ENCODE assay signal across 7 cellular contexts in genomic region chr5:140131967-140132409, GRCh38. TPM values are rescaled to one million over a fixed set of nuclear protein-coding genes. Genes with fewer than 3 reads are reported as not detected.
DNase-seq lines count a peak whose midpoint lies in the region; ATAC-seq and TF ChIP-seq lines count a peak whose summit lies in the region.

No MANE protein-coding gene starts in this region.

- no peak for ATAC-seq in HG03108 (IDR thresholded peaks at IDR 0.05; ENCODE audit: unreplicated experiment)

- peaks cover 12% of the 10 kb centered on the region for H3K4me1 Mint-ChIP-seq in MCF 10A (ENCODE audit: insufficient read depth, unreplicated experiment)

- CTCF ChIA-PET in MCF 10A (lab: Yijun Ruan, JAX) = interaction anchor here (0.5 to 3.1 kb wide), 12 partner anchors 11 to 227 kb away, joined by 3 to 34 read pairs (median 4); no protein-coding TSS in a partner anchor

- H3K27me3 Mint-ChIP-seq in MCF 10A (ENCODE audit: insufficient read depth, unreplicated experiment) = no peaks in the 10 kb centered on the region

- TF ChIP-seq POLR2A in prostate gland (IDR thresholded peaks at IDR 0.05) (no peak), erythroblast (IDR thresholded peaks at IDR 0.05; ENCODE audit: low read length) (no peak)

- H3K4me3 Mint-ChIP-seq in MCF 10A (ENCODE audit: unreplicated experiment) = no peak overlapping the region

- H3K9me3 Mint-ChIP-seq in MCF 10A (ENCODE audit: unreplicated experiment) = no peaks in the 10 kb centered on the region

- BruUV-seq in MCF 10A (replicated peaks; lab: Mats Ljungman, UMichigan) = no TSS peak

- DNase-seq in GM12865 (ENCODE audit: low read depth) (peak; percentile 19), NCI-H2029 treated with DMSO at 0.1 percent for 48 hours (lab: John Stamatoyannopoulos, UW) (peak; percentile 61), MCF 10A (ENCODE audit: unreplicated experiment) (peak; percentile 88), prostate gland (ENCODE audit: low spot score) (peak; percentile 33), erythroblast (lab: John Stamatoyannopoulos, UW) (no peak), GM10266 (ENCODE audit: extremely low spot score) (no peak)

- WGBS in prostate gland = 55% methylated on average over 3 of the region's 3 CpGs

- H3K4me1 ChIP-seq in prostate gland (replicated peaks) = no peaks in the 10 kb centered on the region

- no peak overlapping the region for H3K27ac ChIP-seq in prostate gland

- TF ChIP-seq CTCF in GM12865 (IDR thresholded peaks at IDR 0.05; ENCODE audit: insufficient read depth, low read depth, low read length, missing control alignments) = no peak
- no peak for TF ChIP-seq CTCF in MCF 10A (IDR thresholded peaks at IDR 0.05; ENCODE audit: unreplicated experiment)
- TF ChIP-seq CTCF in prostate gland (IDR thresholded peaks at IDR 0.05) = no peak
- no peak for TF ChIP-seq CTCF in GM10266 (IDR thresholded peaks at IDR 0.05; ENCODE audit: control insufficient read depth, insufficient read depth, low read depth, missing control alignments)

- H3K27me3 ChIP-seq in prostate gland (replicated peaks; ENCODE audit: insufficient read depth) = no peaks in the 10 kb centered on the region

- no peak overlapping the region for H3K4me3 ChIP-seq in GM12865 (ENCODE audit: low read depth, low read length)
- no peak overlapping the region for H3K4me3 ChIP-seq in prostate gland

- peak overlapping the region; percentile 44 for H3K27ac Mint-ChIP-seq in MCF 10A (ENCODE audit: low read depth, unreplicated experiment)

- no peaks in the 10 kb centered on the region for H3K9me3 ChIP-seq in prostate gland

- H3K36me3 ChIP-seq in prostate gland = no peaks in the 10 kb centered on the region

- POLR2A ChIA-PET in MCF 10A (lab: Yijun Ruan, JAX) = interaction anchor here (0.8 to 3.4 kb wide), 9 partner anchors 8 to 25 kb away, joined by 3 to 49 read pairs (median 4); partner anchors contain the start of gene PURA

- intact Hi-C loops in MCF 10A (cut with micrococcal nuclease) = loop anchor here (2.0 kb wide), 1 partner anchor 17 kb away; the partner anchor contains the start of gene PURA
- intact Hi-C loops in prostate gland (cut with DNase I) = no loop called here

- no peaks in the 10 kb centered on the region for H3K36me3 Mint-ChIP-seq in MCF 10A (ENCODE audit: insufficient read depth, unreplicated experiment)

RNA-seq across cellular contexts. Expression of gene IGIP, which starts 6.3 kb away (rescaled TPM):
- total RNA-seq in MCF 10A (2022) = 7.5 and 8.3 TPM in 2 replicates
- 10 to 100 TPM; 10.5 to 13.8 TPM for total RNA-seq in prostate gland

RNA-seq across cellular contexts. Expression of gene PURA, which starts 18.1 kb away (rescaled TPM):
- 20.1 and 24.6 TPM in 2 replicates for total RNA-seq in MCF 10A (2022)
- 10 to 100 TPM; 24.2 to 27.2 TPM for total RNA-seq in prostate gland

RNA-seq across cellular contexts. Expression of gene CYSTM1, which starts 43.0 kb away (rescaled TPM):
- total RNA-seq in MCF 10A (2022) (59.4 and 105 TPM in 2 replicates), prostate gland (10 to 100 TPM; 37.0 to 51.7 TPM)

Comparison
In these comparisons a context has a peak if more than half of its experiments do, and no peak if none do; other contexts are left out.
1. DNase-seq: peak in GM12865 (single experiment), NCI-H2029 treated with DMSO at 0.1 percent for 48 hours (single experiment), MCF 10A (single experiment) and prostate gland (single experiment); none in erythroblast (0 of 2) and GM10266 (single experiment).